In genomic region chr20:25549866-25550477, GRCh38 we compare ENCODE assay signal across 16 cellular contexts. TPM values are rescaled to one million over a fixed set of nuclear protein-coding genes. Genes with fewer than 3 reads are reported as not detected.
DNase-seq lines count a peak whose midpoint lies in the region; ATAC-seq and TF ChIP-seq lines count a peak whose summit lies in the region.
"Had no signal": no experiment of that assay in that cellular context is flagged by ENCODE, and none has a peak within 500 bp of the region (broad histone marks: within the 10 kb centered on the region; RNA-seq: fewer than 3 reads in every experiment).

No MANE protein-coding gene starts in this region.

- H3K9me3 Mint-ChIP-seq in H9 (no peaks in the 10 kb centered on the region), glutamatergic neuron (ENCODE audit: unreplicated experiment) (peaks cover 6% of the 10 kb centered on the region)
- no peaks in the 10 kb centered on the region for H3K9me3 Mint-ChIP-seq in activated T-helper 17 cell treated with anti-CD3 and anti-CD28 coated beads, Interleukin-2, amount 50 U/mL, for 72 hours
- H3K9me3 Mint-ChIP-seq: CD4-positive, alpha-beta T cell; T-helper 1 cell treated with Interleukin-12 subunit alpha and Interleukin-12 subunit beta and Interleukin-4 antibody, amounts not matched to agents 30 μg/mL and 1 μg/mL, for 36 hours had no signal

- H3K27ac Mint-ChIP-seq in H9: peak overlapping the region; percentile 89 to 99 (median 95)
- peak overlapping the region; percentile 26 for H3K27ac Mint-ChIP-seq in activated T-helper 17 cell treated with anti-CD3 and anti-CD28 coated beads, Interleukin-2, amount 50 U/mL, for 72 hours
- peak overlapping the region; percentile 64 for H3K27ac Mint-ChIP-seq in glutamatergic neuron (ENCODE audit: unreplicated experiment)
- H3K27ac Mint-ChIP-seq: CD4-positive, alpha-beta T cell; T-helper 1 cell treated with Interleukin-12 subunit alpha and Interleukin-12 subunit beta and Interleukin-4 antibody, amounts not matched to agents 30 μg/mL and 1 μg/mL, for 36 hours had no signal

- H4K20me1 ChIP-seq in H9 (ENCODE audit: control insufficient read depth, insufficient read depth, insufficient read length): no peaks in the 10 kb centered on the region

- no peak overlapping the region for H2AK5ac ChIP-seq in H9 (ENCODE audit: insufficient read length, low read length)

- H4K5ac ChIP-seq in H9 (ENCODE audit: insufficient read length, low read depth, low read length): no peak overlapping the region

- DNase-seq in H9 (no peak), glutamatergic neuron (no peak), prostate gland (ENCODE audit: low spot score) (no peak), gastrocnemius medialis (no peak), amygdala (lab: John Stamatoyannopoulos, UW) (no peak), NCI-H2029 treated with DMSO at 0.1 percent for 48 hours (lab: John Stamatoyannopoulos, UW) (no peak)
- DNase-seq: activated CD4-positive, alpha-beta T cell treated with anti-CD3 and anti-CD28 coated beads for 48 hours; activated T-cell treated with anti-CD3 and anti-CD28 coated beads, Interleukin-2, amount 50 U/mL, for 48 hours; CD4-positive, alpha-beta T cell; GDM1; NCI-H510A treated with DMSO at 0.1 percent for 48 hours; stimulated activated naive CD4-positive, alpha-beta T cell treated with Interleukin-2 at 50 U/mL for 16 hours had no signal

- H3K4me3 ChIP-seq in prostate gland (no peak overlapping the region), gastrocnemius medialis (no peak overlapping the region)
- H3K4me3 ChIP-seq: K562 had no signal

- no peak overlapping the region for H3K23ac ChIP-seq in H9 (ENCODE audit: insufficient read length, low read depth, low read length)

- H3K79me1 ChIP-seq in H9 (ENCODE audit: insufficient read depth, low read depth, low read length, poor library complexity, severe bottlenecking): peaks cover 12% of the 10 kb centered on the region

- H4K8ac ChIP-seq in H9 (replicated peaks; ENCODE audit: insufficient read length, low read depth, low read length): no peak overlapping the region

- H3K18ac ChIP-seq in H9 (ENCODE audit: insufficient read length, low read depth, low read length): no peak overlapping the region

- no peaks in the 10 kb centered on the region for H3K9me3 ChIP-seq in H9 (ENCODE audit: control insufficient read depth, low read depth, low read length)
- H3K9me3 ChIP-seq in prostate gland: no peaks in the 10 kb centered on the region
- no peaks in the 10 kb centered on the region for H3K9me3 ChIP-seq in gastrocnemius medialis

- TF ChIP-seq CTCF in H9 (conservative IDR thresholded peaks at IDR 0.05) (no peak), glutamatergic neuron (IDR thresholded peaks at IDR 0.05; ENCODE audit: partially characterized antibody, unreplicated experiment) (no peak), prostate gland (IDR thresholded peaks at IDR 0.05) (no peak), gastrocnemius medialis (IDR thresholded peaks at IDR 0.05 in 4 of 5, conservative IDR thresholded peaks at IDR 0.05 in 1 of 5) (no peak)

- H2BK12ac ChIP-seq in H9 (ENCODE audit: insufficient read length, low read depth, low read length): no peak overlapping the region

- H3K27me3 ChIP-seq in H9 (ENCODE audit: insufficient read depth, low read length): no peaks in the 10 kb centered on the region
- no peaks in the 10 kb centered on the region for H3K27me3 ChIP-seq in prostate gland (replicated peaks; ENCODE audit: insufficient read depth)
- H3K27me3 ChIP-seq in gastrocnemius medialis: no peaks in the 10 kb centered on the region

- H3K36me3 Mint-ChIP-seq in H9 (ENCODE audit: insufficient read depth in 1 of 3, low read depth in 3 of 3) (peaks cover 0 to 3% (median 2%) of the 10 kb centered on the region in 3 experiments; a peak in 2 of 7 replicates), glutamatergic neuron (ENCODE audit: unreplicated experiment) (no peaks in the 10 kb centered on the region)
- no peaks in the 10 kb centered on the region for H3K36me3 Mint-ChIP-seq in activated T-helper 17 cell treated with anti-CD3 and anti-CD28 coated beads, Interleukin-2, amount 50 U/mL, for 72 hours (ENCODE audit: low read depth)

- ATAC-seq in activated T-helper 17 cell treated with anti-CD3 and anti-CD28 coated beads, Interleukin-2, amount 50 U/mL, for 72 hours (replicated peaks): no peak
- ATAC-seq in HG02678 (IDR thresholded peaks at IDR 0.05; ENCODE audit: unreplicated experiment) (no peak), gastrocnemius medialis (no peak)
- ATAC-seq: K562 had no signal

- no peak overlapping the region for H3T11ph ChIP-seq in H9 (ENCODE audit: low read length)

- H3K23me2 ChIP-seq in H9 (ENCODE audit: insufficient read length, low read depth, low read length, poor library complexity, severe bottlenecking): no peaks in the 10 kb centered on the region

- no CpG with 5 or more reads among the region's 10 CpGs for WGBS in H9 (ENCODE audit: extremely low coverage, insufficient read length, low lambda C conversion rate)
- WGBS in prostate gland: 37% methylated on average over 10 of the region's 10 CpGs

- H3K9ac ChIP-seq in H9 (ENCODE audit: extremely low read depth, insufficient read length, low read length): no peak overlapping the region

- no peak for TF ChIP-seq POLR2A in prostate gland (IDR thresholded peaks at IDR 0.05)
- no peak for TF ChIP-seq POLR2A in gastrocnemius medialis (IDR thresholded peaks at IDR 0.05)

- H3K27ac ChIP-seq in H9 (ENCODE audit: insufficient read length, low read depth, low read length) (no peak overlapping the region), prostate gland (peak overlapping the region; percentile 60 to 61), gastrocnemius medialis (no peak overlapping the region)

- peaks cover 69 to 75% of the 10 kb centered on the region in 2 experiments for H3K4me1 Mint-ChIP-seq in H9
- no peaks in the 10 kb centered on the region for H3K4me1 Mint-ChIP-seq in activated T-helper 17 cell treated with anti-CD3 and anti-CD28 coated beads, Interleukin-2, amount 50 U/mL, for 72 hours
- H3K4me1 Mint-ChIP-seq in glutamatergic neuron (ENCODE audit: low read depth, unreplicated experiment): peaks cover 56% of the 10 kb centered on the region

- no peak overlapping the region for H4K91ac ChIP-seq in H9 (ENCODE audit: insufficient read length, low read depth, low read length)

- no peak overlapping the region for H2BK20ac ChIP-seq in H9 (ENCODE audit: low read depth, low read length, poor library complexity, severe bottlenecking)

- intact Hi-C loops in prostate gland (cut with DNase I) (no loop called here), gastrocnemius medialis (cut with DNase I; ENCODE audit: low total_unique reads) (no loop called here)

- H3K14ac ChIP-seq in H9 (ENCODE audit: insufficient read depth, low read length): no peak overlapping the region; the same call in 1 of the 2 replicates

- H3K56ac ChIP-seq in H9 (ENCODE audit: insufficient read length, low read depth, low read length): no peak overlapping the region

- no peak overlapping the region for H2BK5ac ChIP-seq in H9 (ENCODE audit: insufficient read length, low read length)

- H3K4ac ChIP-seq in H9 (ENCODE audit: low read depth, low read length): no peak overlapping the region

- no peak overlapping the region for H2BK15ac ChIP-seq in H9 (ENCODE audit: low read depth, low read length)

- H3K4me1 ChIP-seq in H9 (ENCODE audit: insufficient read depth, low read length): peaks cover 14% of the 10 kb centered on the region
- H3K4me1 ChIP-seq in prostate gland (replicated peaks): peaks cover 17% of the 10 kb centered on the region
- H3K4me1 ChIP-seq in gastrocnemius medialis: no peaks in the 10 kb centered on the region

- H3K36me3 ChIP-seq in prostate gland: no peaks in the 10 kb centered on the region
- no peaks in the 10 kb centered on the region for H3K36me3 ChIP-seq in gastrocnemius medialis

- H2BK120ac ChIP-seq in H9 (ENCODE audit: low read depth, low read length, poor library complexity, severe bottlenecking): no peak overlapping the region

- H3K27me3 Mint-ChIP-seq in H9 (ENCODE audit: low read depth): no peaks in the 10 kb centered on the region
- no peaks in the 10 kb centered on the region for H3K27me3 Mint-ChIP-seq in activated T-helper 17 cell treated with anti-CD3 and anti-CD28 coated beads, Interleukin-2, amount 50 U/mL, for 72 hours
- peaks cover 4% of the 10 kb centered on the region for H3K27me3 Mint-ChIP-seq in glutamatergic neuron (ENCODE audit: unreplicated experiment)
- H3K27me3 Mint-ChIP-seq: CD4-positive, alpha-beta T cell had no signal

- in situ Hi-C loops in gastrocnemius medialis (cut with MboI; ENCODE audit: low sequenced_read_pairs in 4 of 4): no loop called here

- H3K4me3 Mint-ChIP-seq in H9: peak overlapping the region in 1 of 2 experiments; percentile 65; a peak in 4 of 5 replicates
- H3K4me3 Mint-ChIP-seq in activated T-helper 17 cell treated with anti-CD3 and anti-CD28 coated beads, Interleukin-2, amount 50 U/mL, for 72 hours: no peak overlapping the region
- H3K4me3 Mint-ChIP-seq in glutamatergic neuron (ENCODE audit: unreplicated experiment): peak overlapping the region; percentile 48
- H3K4me3 Mint-ChIP-seq: CD4-positive, alpha-beta T cell; T-helper 1 cell treated with Interleukin-12 subunit alpha and Interleukin-12 subunit beta and Interleukin-4 antibody, amounts not matched to agents 30 μg/mL and 1 μg/mL, for 36 hours had no signal

- peaks cover 5% of the 10 kb centered on the region; the same call in 1 of the 2 replicates for H3K79me2 ChIP-seq in H9 (ENCODE audit: insufficient read depth, low read length)

- no peak overlapping the region for H2AFZ ChIP-seq in H9 (ENCODE audit: low read length)

- H3K4me2 ChIP-seq in H9 (ENCODE audit: insufficient read depth, insufficient read length, low read length): no peak overlapping the region

RNA-seq across cellular contexts. Expression of gene NINL, which starts 35.4 kb away (rescaled TPM):
- 29.2 and 34.3 TPM in 2 replicates for total RNA-seq in H9 (2021)
- 1 to 10 TPM; 1.7 to 4.6 TPM for total RNA-seq in activated T-helper 17 cell treated with anti-CD3 and anti-CD28 coated beads, Interleukin-2, amount 50 U/mL, for 72 hours
- total RNA-seq in glutamatergic neuron (ENCODE audit: unreplicated experiment): 86.8 TPM
- 10 to 100 TPM; 16.3 to 31.1 TPM for total RNA-seq in prostate gland
- 1 to 10 TPM in 2 of 4 donors, under 1 TPM in 2; 0.24 to 6.1 (median 0.88) TPM for total RNA-seq in gastrocnemius medialis

Comparison
In these comparisons a context has a peak if more than half of its experiments do, and no peak if none do; other contexts are left out.
1. H3K27ac ChIP-seq: peak in prostate gland (2 of 2); none in H9 (single experiment) and gastrocnemius medialis (0 of 4).
2. H3K27ac Mint-ChIP-seq: peak in every context shown above with its lines; median percentile 95 in H9; 64 in glutamatergic neuron; 26 in activated T-helper 17 cell treated with anti-CD3 and anti-CD28 coated beads, Interleukin-2, amount 50 U/mL, for 72 hours.